17 cellular contexts compared by ENCODE assay signal in genomic region chr13:113542751-113543424, GRCh38.
"Had no signal": no experiment of that assay in that cellular context is flagged by ENCODE, and none has a peak within 500 bp of the region (broad histone marks: within the 10 kb centered on the region; RNA-seq: fewer than 3 reads in every experiment).

No MANE protein-coding gene starts in this region.

- DNase-seq: activated CD4-positive, alpha-beta T cell treated with anti-CD3 and anti-CD28 coated beads, Interleukin-2, amount 50 U/mL, for 1 hour; activated CD8-positive, alpha-beta memory T cell treated with anti-CD3 and anti-CD28 coated beads, Interleukin-2, amount 50 U/mL, for 48 hours; activated effector memory CD4-positive, alpha-beta T cell treated with Interleukin-2 at 50 U/mL for 16 hours; activated naive CD4-positive, alpha-beta T cell treated with anti-CD3 and anti-CD28 coated beads, Interleukin-2, amount 10 ng/mL, durations not matched to agents 7 days and 5 days; activated naive CD8-positive, alpha-beta T cell treated with anti-CD3 and anti-CD28 coated beads, Interleukin-2, amount 50 U/mL, for 24 hours; activated T-cell treated with anti-CD3 and anti-CD28 coated beads, Interleukin-2, amount 50 U/mL, for 48 hours; anterior cingulate cortex; brain microvascular endothelial cell; cortex of kidney; effector CD4-positive, alpha-beta T cell; mesendoderm; naive thymus-derived CD4-positive, alpha-beta T cell; stimulated activated CD4-positive, alpha-beta T cell treated with anti-CD3 and anti-CD28 coated beads, Interleukin-2, amount 100 ng/mL, for 48 hours had no signal

- ATAC-seq: activated CD4-positive, CD25-positive, alpha-beta regulatory T cell treated with anti-CD3 and anti-CD28 coated beads, Interleukin-2, amount 50 U/mL, for 24 hours; activated naive CD8-positive, alpha-beta T cell treated with anti-CD3 and anti-CD28 coated beads, Interleukin-2, amount 50 U/mL, for 24 hours; naive thymus-derived CD4-positive, alpha-beta T cell; upper lobe of right lung had no signal

- H3K4me3 ChIP-seq: thoracic aorta, upper lobe of right lung had no signal

- H3K4me3 Mint-ChIP-seq: activated naive CD4-positive, alpha-beta T cell treated with anti-CD3 and anti-CD28 coated beads, Interleukin-2, amount 10 ng/mL, durations not matched to agents 7 days and 5 days; activated naive CD8-positive, alpha-beta T cell treated with anti-CD3 and anti-CD28 coated beads, Interleukin-2, amount 50 U/mL, for 24 hours had no signal

- H3K27ac ChIP-seq: brain microvascular endothelial cell, neutrophil, thoracic aorta, upper lobe of right lung had no signal

- H3K27me3 Mint-ChIP-seq: activated naive CD4-positive, alpha-beta T cell treated with anti-CD3 and anti-CD28 coated beads, Interleukin-2, amount 10 ng/mL, durations not matched to agents 7 days and 5 days; activated naive CD8-positive, alpha-beta T cell treated with anti-CD3 and anti-CD28 coated beads, Interleukin-2, amount 50 U/mL, for 24 hours; naive thymus-derived CD4-positive, alpha-beta T cell had no signal

- H3K9me3 ChIP-seq: neutrophil, thoracic aorta, upper lobe of right lung had no signal

- H3K27me3 ChIP-seq: brain microvascular endothelial cell, neutrophil, upper lobe of right lung had no signal

- H3K4me1 Mint-ChIP-seq: activated naive CD4-positive, alpha-beta T cell treated with anti-CD3 and anti-CD28 coated beads, Interleukin-2, amount 10 ng/mL, durations not matched to agents 7 days and 5 days had no signal

- H3K27ac Mint-ChIP-seq: activated naive CD4-positive, alpha-beta T cell treated with anti-CD3 and anti-CD28 coated beads, Interleukin-2, amount 10 ng/mL, durations not matched to agents 7 days and 5 days; activated naive CD8-positive, alpha-beta T cell treated with anti-CD3 and anti-CD28 coated beads, Interleukin-2, amount 50 U/mL, for 24 hours had no signal
